Comparison of ENCODE assay signal across 8 cellular contexts in genomic region chr3:47688488-47688887, GRCh38.
"Had no signal": no experiment of that assay in that cellular context is flagged by ENCODE, and none has a peak within 500 bp of the region (broad histone marks: within the 10 kb centered on the region; RNA-seq: fewer than 3 reads in every experiment).

No MANE protein-coding gene starts in this region.

- DNase-seq: GM23248, H9, HCEC 1CT, IMR-90 had no signal

- H3K9me3 Mint-ChIP-seq: H9 had no signal

- H3K4me1 Mint-ChIP-seq: H9 had no signal

- H3K4me3 ChIP-seq: GM23248, K562 had no signal

- ATAC-seq: K562 had no signal

- H2AFZ ChIP-seq: GM23248 had no signal

- H3K4me3 Mint-ChIP-seq: H9 had no signal

- H3K27ac ChIP-seq: GM23248 had no signal

- FAIRE-seq: H1, H54, HTR-8/SVneo, K562 had no signal
